Comparison of ENCODE assay signal across 8 cellular contexts in the genomic region with DNA sequence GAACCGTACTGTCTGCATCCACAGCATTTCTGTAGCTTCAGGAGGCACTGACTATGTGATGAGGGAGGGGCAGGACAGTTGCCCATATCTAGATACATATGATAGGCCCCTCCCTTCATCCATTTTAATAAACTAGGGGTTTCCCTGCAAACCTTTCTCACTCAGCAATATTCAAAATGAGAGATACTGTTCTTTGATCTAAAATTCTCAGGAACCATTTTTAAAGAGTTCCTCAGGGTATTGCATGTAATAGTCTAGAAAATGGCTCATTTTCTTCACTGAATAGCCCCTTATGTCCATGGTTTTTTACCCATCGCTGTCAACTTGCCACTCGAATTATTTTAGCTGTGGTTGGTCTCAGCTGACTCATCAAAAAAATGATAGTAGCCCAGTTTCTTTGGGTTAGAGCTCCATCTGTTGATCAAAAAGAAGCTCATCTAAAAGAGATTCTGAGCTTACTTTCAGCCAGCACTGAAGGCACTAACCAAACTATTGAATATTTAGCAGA. TPM values are rescaled to one million over a fixed set of nuclear protein-coding genes. Genes with fewer than 3 reads are reported as not detected.
DNase-seq lines count a peak whose midpoint lies in the region; ATAC-seq and TF ChIP-seq lines count a peak whose summit lies in the region.

No MANE protein-coding gene starts in this region.

- no peaks in the 10 kb centered on the region for H3K27me3 Mint-ChIP-seq in MCF 10A (ENCODE audit: insufficient read depth, unreplicated experiment)

- H3K9me3 ChIP-seq in DOHH2 (ENCODE audit: control insufficient read depth, insufficient read depth, low read length) (no peaks in the 10 kb centered on the region), PC-3 (ENCODE audit: low read length) (no peaks in the 10 kb centered on the region), tibial nerve (no peaks in the 10 kb centered on the region)

- 0 out of 2 replicates have a peak overlapping the region, but pooled peaks have one; percentile 2 for H3K4me3 ChIP-seq in DOHH2 (ENCODE audit: low read length)
- no peak overlapping the region for H3K4me3 ChIP-seq in PC-3 (ENCODE audit: low read length)
- no peak overlapping the region for H3K4me3 ChIP-seq in tibial nerve

- no peak overlapping the region for H3K27ac ChIP-seq in DOHH2 (ENCODE audit: low read depth, low read length)
- no peak overlapping the region for H3K27ac ChIP-seq in PC-3 (ENCODE audit: low read length)
- H3K27ac ChIP-seq in tibial nerve, result peak overlapping the region in 3 of 4 donors; percentile 27 to 66 (median 31)

- H3K9me2 ChIP-seq in DOHH2 (replicated peaks; ENCODE audit: control insufficient read depth, low read length) (no peaks in the 10 kb centered on the region), PC-3 (replicated peaks; ENCODE audit: low read length) (no peaks in the 10 kb centered on the region)

- ATAC-seq in PC-3 (peak; percentile 64), left colon (peak; percentile 88), omental fat pad (ENCODE audit: low FRiP score) (no peak), GM18867 (IDR thresholded peaks at IDR 0.05; ENCODE audit: unreplicated experiment) (no peak)

- TF ChIP-seq CTCF in DOHH2 (IDR thresholded peaks at IDR 0.05; ENCODE audit: low read depth, low read length, poor library complexity, severe bottlenecking) (peak; percentile 59), PC-3 (conservative IDR thresholded peaks at IDR 0.05; ENCODE audit: low read depth, low read length) (peak; percentile 70), MCF 10A (IDR thresholded peaks at IDR 0.05; ENCODE audit: unreplicated experiment) (peak; percentile 50), tibial nerve (IDR thresholded peaks at IDR 0.05) (peak; percentile 36 to 55 (median 44)), omental fat pad (IDR thresholded peaks at IDR 0.05) (no peak)

- H3K79me2 ChIP-seq in DOHH2 (ENCODE audit: control insufficient read depth, low read length), result no peaks in the 10 kb centered on the region
- H3K79me2 ChIP-seq in PC-3 (ENCODE audit: low read length), result no peaks in the 10 kb centered on the region

- H3K9ac ChIP-seq in PC-3 (ENCODE audit: low read length), result no peak overlapping the region

- H3K4me2 ChIP-seq in DOHH2 (ENCODE audit: low read length) (peak overlapping the region; percentile 48), PC-3 (ENCODE audit: low read length) (0 out of 2 replicates have a peak overlapping the region, but pooled peaks have one; percentile 31)

- BruUV-seq in PC-3 (replicated peaks; lab: Mats Ljungman, UMichigan), result no TSS peak
- BruUV-seq in MCF 10A (replicated peaks; lab: Mats Ljungman, UMichigan), result no TSS peak

- TF ChIP-seq POLR2A in tibial nerve (IDR thresholded peaks at IDR 0.05), result no peak

- DNase-seq in HT1080 (ENCODE audit: low read depth), result peak; percentile 60
- DNase-seq in PC-3, result peak; percentile 65
- peak; percentile 53 for DNase-seq in MCF 10A (ENCODE audit: unreplicated experiment)
- no peak for DNase-seq in left colon
- DNase-seq in tibial nerve (ENCODE audit: low spot score in 2 of 2), result no peak
- DNase-seq in omental fat pad (ENCODE audit: low spot score), result no peak

- no peak overlapping the region for H3K27ac Mint-ChIP-seq in MCF 10A (ENCODE audit: low read depth, unreplicated experiment)

- no peaks in the 10 kb centered on the region for H3F3A ChIP-seq in DOHH2 (ENCODE audit: control insufficient read depth, insufficient read depth)
- H3F3A ChIP-seq in PC-3 (ENCODE audit: low read length, unreplicated experiment), result no peaks in the 10 kb centered on the region

- H2AFZ ChIP-seq in PC-3 (ENCODE audit: low read length), result peak overlapping the region; percentile 29; the same call in 1 of the 2 replicates

- TF ChIP-seq EP300 in tibial nerve (IDR thresholded peaks at IDR 0.05), result no peak

- peaks cover 42% of the 10 kb centered on the region for H3K36me3 Mint-ChIP-seq in MCF 10A (ENCODE audit: insufficient read depth, unreplicated experiment)

- WGBS in tibial nerve, 2 donors, result 26 to 27% methylated on average over 3 of the region's 3 CpGs

- H3K36me3 ChIP-seq in DOHH2 (ENCODE audit: control insufficient read depth, low read length) (no peaks in the 10 kb centered on the region), PC-3 (ENCODE audit: low read depth, low read length) (no peaks in the 10 kb centered on the region), tibial nerve (peaks cover 0 to 25% (median 0%) of the 10 kb centered on the region in 3 donors)

- intact Hi-C loops in PC-3 (cut with micrococcal nuclease), result loop anchor here (10.0 kb wide), 1 partner anchor 214 kb away; no protein-coding TSS in a partner anchor
- intact Hi-C loops in MCF 10A (cut with micrococcal nuclease), result loop anchor here (2.0 to 10.0 kb wide), 2 partner anchors 216 to 244 kb away; no protein-coding TSS in a partner anchor
- intact Hi-C loops in left colon (cut with DNase I, micrococcal nuclease), result no loop called here

- no peaks in the 10 kb centered on the region for H4K20me1 ChIP-seq in DOHH2 (ENCODE audit: control insufficient read depth, insufficient read depth, low read depth, low read length)
- no peaks in the 10 kb centered on the region for H4K20me1 ChIP-seq in PC-3 (ENCODE audit: low read length)

- POLR2A ChIA-PET in PC-3 (lab: Charles Lee; ENCODE audit: unreplicated experiment), result interaction anchor here (0.6 kb wide), 1 partner anchor 15 kb away, joined by 8 read pairs; no protein-coding TSS in a partner anchor
- POLR2A ChIA-PET in MCF 10A (lab: Yijun Ruan, JAX), result interaction anchor here (0.6 to 2.3 kb wide), 11 partner anchors 9 to 381 kb away, joined by 3 to 10 read pairs (median 3); partner anchors contain the start of genes ST13 and XPNPEP3

- H3K27me3 ChIP-seq in DOHH2 (ENCODE audit: control insufficient read depth, low read length) (no peaks in the 10 kb centered on the region), PC-3 (ENCODE audit: low read length) (no peaks in the 10 kb centered on the region), tibial nerve (no peaks in the 10 kb centered on the region)

- H3K4me1 Mint-ChIP-seq in MCF 10A (ENCODE audit: insufficient read depth, unreplicated experiment), result peaks cover 6% of the 10 kb centered on the region

- H3K4me3 Mint-ChIP-seq in MCF 10A (ENCODE audit: unreplicated experiment), result no peak overlapping the region

- no peaks in the 10 kb centered on the region for H3K9me3 Mint-ChIP-seq in MCF 10A (ENCODE audit: unreplicated experiment)

- H3K4me1 ChIP-seq in DOHH2 (ENCODE audit: control insufficient read depth, low read length) (peaks cover 6% of the 10 kb centered on the region), PC-3 (ENCODE audit: insufficient read depth, low read length) (no peaks in the 10 kb centered on the region; the same call in 1 of the 2 replicates), tibial nerve (peaks cover 0 to 19% (median 6%) of the 10 kb centered on the region in 4 donors)

- CTCF ChIA-PET in PC-3 (lab: Charles Lee) (interaction anchor here (0.6 to 1.1 kb wide), 9 partner anchors 24 to 373 kb away, joined by 3 to 13 read pairs (median 5); partner anchors contain the start of gene ST13), MCF 10A (lab: Yijun Ruan, JAX) (interaction anchor here (0.7 to 1.9 kb wide), 15 partner anchors 9 to 462 kb away, joined by 3 to 12 read pairs (median 4); no protein-coding TSS in a partner anchor)

RNA-seq across cellular contexts. Expression of gene DNAJB7, which starts 37.0 kb away (rescaled TPM):
- not detected in 2 replicates for total RNA-seq in HT1080 (2014; rRNA removed; shearing (Covaris generic))
- not detected in 2 replicates for polyA plus RNA-seq in HT1080 (2015; cell fraction: cytosol; rRNA removed)
- not detected in 2 replicates for polyA plus RNA-seq in HT1080 (2015; cell fraction: nucleus; rRNA removed)
- total RNA-seq in PC-3 (2014; rRNA removed) (not detected in 2 replicates), MCF 10A (2022) (not detected in 2 replicates), left colon (under 1 TPM; 0.21 to 0.47 TPM), tibial nerve (not detected), omental fat pad (not detected)

RNA-seq across cellular contexts. Expression of gene XPNPEP3, which starts 42.0 kb away (rescaled TPM):
- 9.0 and 10.9 TPM in 2 replicates for total RNA-seq in HT1080 (2014; rRNA removed; shearing (Covaris generic))
- polyA plus RNA-seq in HT1080 (2015; cell fraction: cytosol; rRNA removed), result 11.7 and 13.9 TPM in 2 replicates
- 28.1 and 37.8 TPM in 2 replicates for polyA plus RNA-seq in HT1080 (2015; cell fraction: nucleus; rRNA removed)
- total RNA-seq in PC-3 (2014; rRNA removed), result 7.9 and 8.5 TPM in 2 replicates
- total RNA-seq in MCF 10A (2022), result 33.1 and 47.2 TPM in 2 replicates
- total RNA-seq in left colon, result 10 to 100 TPM in 1 of 2 donors, 1 to 10 TPM in 1; 9.9 to 12.7 TPM
- 10 to 100 TPM; 12.0 to 19.2 (median 14.0) TPM for total RNA-seq in tibial nerve
- total RNA-seq in omental fat pad, result 10 to 100 TPM; 10.1 to 19.1 (median 12.2) TPM

RNA-seq across cellular contexts. Expression of gene ST13, which starts 42.5 kb away (rescaled TPM):
- 154 and 162 TPM in 2 replicates for total RNA-seq in HT1080 (2014; rRNA removed; shearing (Covaris generic))
- 136 and 194 TPM in 2 replicates for polyA plus RNA-seq in HT1080 (2015; cell fraction: cytosol; rRNA removed)
- polyA plus RNA-seq in HT1080 (2015; cell fraction: nucleus; rRNA removed), result 89.8 and 101 TPM in 2 replicates
- total RNA-seq in PC-3 (2014; rRNA removed) (136 and 143 TPM in 2 replicates), MCF 10A (2022) (191 and 231 TPM in 2 replicates), left colon (100 to 1,000 TPM; 142 to 203 TPM), tibial nerve (100 to 1,000 TPM in 3 of 4 donors, 10 to 100 TPM in 1; 96.9 to 142 (median 114) TPM), omental fat pad (100 to 1,000 TPM; 118 to 228 (median 185) TPM)

RNA-seq across cellular contexts. Expression of gene RBX1, which starts 52.3 kb away (rescaled TPM):
- 62.3 and 81.4 TPM in 2 replicates for total RNA-seq in HT1080 (2014; rRNA removed; shearing (Covaris generic))
- polyA plus RNA-seq in HT1080 (2015; cell fraction: cytosol; rRNA removed), result 66.6 and 74.6 TPM in 2 replicates
- 37.6 and 48.0 TPM in 2 replicates for polyA plus RNA-seq in HT1080 (2015; cell fraction: nucleus; rRNA removed)
- total RNA-seq in PC-3 (2014; rRNA removed) (55.0 TPM in 2 replicates), MCF 10A (2022) (46.7 and 71.3 TPM in 2 replicates), left colon (10 to 100 TPM; 34.8 to 39.0 TPM), tibial nerve (10 to 100 TPM; 27.7 to 62.6 (median 33.9) TPM), omental fat pad (10 to 100 TPM; 27.1 to 41.0 (median 39.1) TPM)

Comparison
In these comparisons a context has a peak if more than half of its experiments do, and no peak if none do; other contexts are left out.
1. H3K27ac ChIP-seq: peak in tibial nerve (3 of 4); none in DOHH2 (single experiment) and PC-3 (single experiment).
2. CTCF ChIP-seq: peak in DOHH2 (single experiment), PC-3 (single experiment), MCF 10A (single experiment) and tibial nerve (5 of 5); none in omental fat pad (0 of 3).
3. DNase-seq: peak in HT1080 (single experiment), PC-3 (single experiment) and MCF 10A (single experiment); none in left colon (0 of 2), tibial nerve (0 of 2) and omental fat pad (single experiment).
4. ATAC-seq: peak in PC-3 (single experiment) and left colon (single experiment); none in omental fat pad (single experiment) and GM18867 (single experiment).
5. intact Hi-C loops: an anchor here in PC-3 (10.0 kb wide) and MCF 10A (2.0 to 10.0 kb wide); none called in left colon.